ENCODE assay signal across 1 cellular context in the genomic region with DNA sequence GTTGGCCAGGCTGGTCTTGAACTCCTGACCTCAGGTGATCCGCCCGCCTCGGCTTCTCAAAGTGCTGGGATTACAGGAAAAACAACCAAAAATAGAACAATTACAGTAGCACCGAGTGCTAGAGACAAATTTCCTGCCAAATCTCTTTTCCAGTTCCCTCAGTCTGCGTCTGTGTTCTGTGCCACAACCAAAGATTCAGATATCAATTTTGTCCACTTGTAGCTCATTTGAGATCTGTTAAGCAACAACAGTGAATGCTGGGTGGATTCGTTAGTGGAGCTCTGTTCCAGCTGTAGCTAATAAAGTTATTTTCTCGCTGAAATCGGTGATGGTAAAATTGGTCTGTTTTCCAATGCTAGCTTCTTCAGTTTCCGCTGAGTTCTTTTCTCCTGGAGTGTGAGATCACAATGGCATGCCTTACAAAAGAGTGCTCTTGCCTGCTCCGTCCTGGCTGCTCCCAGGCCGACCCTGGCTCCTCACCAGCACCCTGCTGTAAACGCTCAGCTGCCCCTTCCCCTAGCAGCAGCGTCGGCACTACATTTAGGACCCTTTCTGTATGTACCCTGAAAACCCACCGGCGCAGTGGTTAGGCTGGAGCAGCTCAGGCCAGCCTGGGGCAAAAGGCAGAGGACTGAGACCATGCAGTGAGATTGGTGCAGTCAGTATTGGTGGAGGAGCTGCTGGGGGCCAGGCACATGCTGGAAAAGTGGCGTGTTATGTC.
A peak's percentile ranks its signal among the peaks of the same experiment; 100 is the strongest.
TF ChIP-seq lines count a peak whose summit lies in the region.

No MANE protein-coding gene starts in this region.

TF ChIP-seq in H1, 55 proteins besides CTCF, POLR2A, EP300 and RAD21:
- TF ChIP-seq HDAC6 (IDR thresholded peaks at IDR 0.05; ENCODE audit: low read depth, low read length), result no peak
- no peak for TF ChIP-seq SIN3A (conservative IDR thresholded peaks at IDR 0.05 in 1 of 2, IDR thresholded peaks at IDR 0.05 in 1 of 2; ENCODE audit: low read depth in 1 of 2, low read length in 2 of 2)
- TF ChIP-seq, protein P1, sequence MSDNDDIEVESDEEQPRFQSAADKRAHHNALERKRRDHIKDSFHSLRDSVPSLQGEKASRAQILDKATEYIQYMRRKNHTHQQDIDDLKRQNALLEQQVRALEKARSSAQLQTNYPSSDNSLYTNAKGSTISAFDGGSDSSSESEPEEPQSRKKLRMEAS (IDR thresholded peaks at IDR 0.05), result peak; percentile 72; the same call in 1 of the 2 replicates
- TF ChIP-seq TEAD4 (IDR thresholded peaks at IDR 0.05; ENCODE audit: low read depth, low read length), result no peak
- TF ChIP-seq, protein P2, sequence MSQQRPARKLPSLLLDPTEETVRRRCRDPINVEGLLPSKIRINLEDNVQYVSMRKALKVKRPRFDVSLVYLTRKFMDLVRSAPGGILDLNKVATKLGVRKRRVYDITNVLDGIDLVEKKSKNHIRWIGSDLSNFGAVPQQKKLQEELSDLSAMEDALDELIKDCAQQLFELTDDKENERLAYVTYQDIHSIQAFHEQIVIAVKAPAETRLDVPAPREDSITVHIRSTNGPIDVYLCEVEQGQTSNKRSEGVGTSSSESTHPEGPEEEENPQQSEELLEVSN (IDR thresholded peaks at IDR 0.05), result peak; percentile 34; the same call in 1 of the 2 replicates
